Comparison of ENCODE assay signal across 1 cellular context in the genomic region with DNA sequence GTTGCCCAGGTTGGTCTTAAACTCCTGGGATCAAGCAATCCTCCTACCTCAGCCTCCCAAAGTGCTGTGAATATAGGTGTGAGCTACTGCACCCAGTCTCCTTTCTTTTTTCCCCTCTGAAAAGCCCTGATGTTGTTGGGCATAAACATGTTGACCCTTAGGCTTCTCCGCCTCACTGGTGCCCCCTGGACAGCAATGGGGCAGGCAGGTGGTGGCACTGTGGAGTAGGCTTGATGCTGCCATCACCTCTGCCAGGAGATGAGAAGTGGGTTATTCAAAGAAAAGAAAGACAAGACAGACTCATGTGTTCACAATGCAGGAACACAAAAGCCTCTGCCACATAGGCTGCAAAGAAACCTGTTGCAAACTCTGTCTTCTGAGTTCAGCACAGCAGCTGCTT.
TF ChIP-seq lines count a peak whose summit lies in the region.

No MANE protein-coding gene starts in this region.

TF ChIP-seq in H1, 55 proteins besides CTCF, POLR2A, EP300 and RAD21 (continued from another document):
- no peak for TF ChIP-seq E2F6 (IDR thresholded peaks at IDR 0.05)
- no peak for TF ChIP-seq YY1 (IDR thresholded peaks at IDR 0.05; ENCODE audit: low read depth, low read length)
- no peak for TF ChIP-seq TAF7 (optimal IDR thresholded peaks at IDR 0.05; ENCODE audit: borderline replicate concordance, low read depth, low read length)
- no peak for TF ChIP-seq SP1 (IDR thresholded peaks at IDR 0.05; ENCODE audit: low read depth, low read length)
- no peak for TF ChIP-seq EGR1 (IDR thresholded peaks at IDR 0.05; ENCODE audit: borderline replicate concordance, low read depth, low read length)
- TF ChIP-seq EZH2 (IDR thresholded peaks at IDR 0.05; ENCODE audit: low read depth, low read length, severe bottlenecking) = no peak
- no peak for TF ChIP-seq PHF8 (conservative IDR thresholded peaks at IDR 0.05; ENCODE audit: low read depth, low read length)
